ENCODE assay signal across 1 cellular context in genomic region chr12:11654338-11654737, GRCh38.
TF ChIP-seq lines count a peak whose summit lies in the region.

No MANE protein-coding gene starts in this region.

TF ChIP-seq in GM12878, 131 proteins besides CTCF, POLR2A, EP300 and RAD21 (continued from another document):
- TF ChIP-seq, protein P1, sequence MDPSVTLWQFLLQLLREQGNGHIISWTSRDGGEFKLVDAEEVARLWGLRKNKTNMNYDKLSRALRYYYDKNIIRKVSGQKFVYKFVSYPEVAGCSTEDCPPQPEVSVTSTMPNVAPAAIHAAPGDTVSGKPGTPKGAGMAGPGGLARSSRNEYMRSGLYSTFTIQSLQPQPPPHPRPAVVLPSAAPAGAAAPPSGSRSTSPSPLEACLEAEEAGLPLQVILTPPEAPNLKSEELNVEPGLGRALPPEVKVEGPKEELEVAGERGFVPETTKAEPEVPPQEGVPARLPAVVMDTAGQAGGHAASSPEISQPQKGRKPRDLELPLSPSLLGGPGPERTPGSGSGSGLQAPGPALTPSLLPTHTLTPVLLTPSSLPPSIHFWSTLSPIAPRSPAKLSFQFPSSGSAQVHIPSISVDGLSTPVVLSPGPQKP (IDR thresholded peaks at IDR 0.05; ENCODE audit: low read depth, low read length), result no peak
- TF ChIP-seq FOS (IDR thresholded peaks at IDR 0.05; ENCODE audit: borderline replicate concordance, extremely low read depth, insufficient read length), result no peak
- TF ChIP-seq POLR2AphosphoS2 (IDR thresholded peaks at IDR 0.05; ENCODE audit: low read depth, low read length), result no peak; the same call in 1 of the 2 replicates
- no peak for TF ChIP-seq CREM (IDR thresholded peaks at IDR 0.05; ENCODE audit: low read depth)
- no peak for TF ChIP-seq NFYA (IDR thresholded peaks at IDR 0.05; ENCODE audit: borderline replicate concordance, low read depth, low read length)
- TF ChIP-seq NR2C2 (IDR thresholded peaks at IDR 0.05; ENCODE audit: borderline replicate concordance, control insufficient read depth, insufficient read length, low read depth), result no peak
- no peak for TF ChIP-seq CHD4 (IDR thresholded peaks at IDR 0.05)
- TF ChIP-seq ETV6 (conservative IDR thresholded peaks at IDR 0.05 in 1 of 2, IDR thresholded peaks at IDR 0.05 in 1 of 2; ENCODE audit: borderline replicate concordance in 1 of 2, low read depth in 1 of 2), result 0 out of 4 replicates have a peak, but pooled peaks of 1 of the 2 experiments have one; percentile 43
- TF ChIP-seq MXI1 (IDR thresholded peaks at IDR 0.05; ENCODE audit: low read depth, low read length), result no peak
- no peak for TF ChIP-seq IRF3 (IDR thresholded peaks at IDR 0.05)
- no peak for TF ChIP-seq POU2F2 (IDR thresholded peaks at IDR 0.05; ENCODE audit: borderline replicate concordance, low read depth, low read length)
- TF ChIP-seq HDAC2 (IDR thresholded peaks at IDR 0.05), result no peak
- peak; percentile 25; the same call in 1 of the 2 replicates for TF ChIP-seq RAD51 (IDR thresholded peaks at IDR 0.05)
- peak; percentile 40 for TF ChIP-seq RUNX3 (IDR thresholded peaks at IDR 0.05; ENCODE audit: low read length)
- TF ChIP-seq IKZF1 (conservative IDR thresholded peaks at IDR 0.05), result peak; percentile 44
- TF ChIP-seq HDGF (IDR thresholded peaks at IDR 0.05), result 0 out of 2 replicates have a peak, but pooled peaks have one; percentile 21
- no peak for TF ChIP-seq ZNF24 (IDR thresholded peaks at IDR 0.05)
- 0 out of 2 replicates have a peak, but pooled peaks have one; percentile 25 for TF ChIP-seq STAT3 (IDR thresholded peaks at IDR 0.05; ENCODE audit: low read depth, low read length)
- no peak for TF ChIP-seq PML (IDR thresholded peaks at IDR 0.05; ENCODE audit: low read length)
- no peak for TF ChIP-seq SMAD5 (IDR thresholded peaks at IDR 0.05; ENCODE audit: low read depth)
- TF ChIP-seq DPF2 (IDR thresholded peaks at IDR 0.05), result 0 out of 2 replicates have a peak, but pooled peaks have one; percentile 30
- TF ChIP-seq, protein P2, sequence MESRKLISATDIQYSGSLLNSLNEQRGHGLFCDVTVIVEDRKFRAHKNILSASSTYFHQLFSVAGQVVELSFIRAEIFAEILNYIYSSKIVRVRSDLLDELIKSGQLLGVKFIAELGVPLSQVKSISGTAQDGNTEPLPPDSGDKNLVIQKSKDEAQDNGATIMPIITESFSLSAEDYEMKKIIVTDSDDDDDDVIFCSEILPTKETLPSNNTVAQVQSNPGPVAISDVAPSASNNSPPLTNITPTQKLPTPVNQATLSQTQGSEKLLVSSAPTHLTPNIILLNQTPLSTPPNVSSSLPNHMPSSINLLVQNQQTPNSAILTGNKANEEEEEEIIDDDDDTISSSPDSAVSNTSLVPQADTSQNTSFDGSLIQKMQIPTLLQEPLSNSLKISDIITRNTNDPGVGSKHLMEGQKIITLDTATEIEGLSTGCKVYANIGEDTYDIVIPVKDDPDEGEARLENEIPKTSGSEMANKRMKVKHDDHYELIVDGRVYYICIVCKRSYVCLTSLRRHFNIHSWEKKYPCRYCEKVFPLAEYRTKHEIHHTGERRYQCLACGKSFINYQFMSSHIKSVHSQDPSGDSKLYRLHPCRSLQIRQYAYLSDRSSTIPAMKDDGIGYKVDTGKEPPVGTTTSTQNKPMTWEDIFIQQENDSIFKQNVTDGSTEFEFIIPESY (IDR thresholded peaks at IDR 0.05), result no peak
- no peak for TF ChIP-seq KAT2A (conservative IDR thresholded peaks at IDR 0.05; ENCODE audit: control insufficient read depth, low read depth, low read length)
- TF ChIP-seq MEF2A (IDR thresholded peaks at IDR 0.05; ENCODE audit: insufficient read depth, low read depth, low read length), result no peak
- TF ChIP-seq CEBPB (IDR thresholded peaks at IDR 0.05; ENCODE audit: borderline replicate concordance in 1 of 2, low read depth in 2 of 2, low read length in 2 of 2), result no peak
- TF ChIP-seq RELA (IDR thresholded peaks at IDR 0.05; ENCODE audit: borderline replicate concordance, partially characterized antibody), result no peak
- no peak for TF ChIP-seq RFX5 (IDR thresholded peaks at IDR 0.05; ENCODE audit: low read depth, low read length)
- TF ChIP-seq, protein P3, sequence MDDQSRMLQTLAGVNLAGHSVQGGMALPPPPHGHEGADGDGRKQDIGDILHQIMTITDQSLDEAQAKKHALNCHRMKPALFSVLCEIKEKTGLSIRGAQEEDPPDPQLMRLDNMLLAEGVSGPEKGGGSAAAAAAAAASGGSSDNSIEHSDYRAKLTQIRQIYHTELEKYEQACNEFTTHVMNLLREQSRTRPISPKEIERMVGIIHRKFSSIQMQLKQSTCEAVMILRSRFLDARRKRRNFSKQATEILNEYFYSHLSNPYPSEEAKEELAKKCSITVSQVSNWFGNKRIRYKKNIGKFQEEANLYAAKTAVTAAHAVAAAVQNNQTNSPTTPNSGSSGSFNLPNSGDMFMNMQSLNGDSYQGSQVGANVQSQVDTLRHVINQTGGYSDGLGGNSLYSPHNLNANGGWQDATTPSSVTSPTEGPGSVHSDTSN (IDR thresholded peaks at IDR 0.05; ENCODE audit: insufficient replicate concordance, low read depth, low read length), result no peak
- no peak for TF ChIP-seq REST (IDR thresholded peaks at IDR 0.05; ENCODE audit: low read depth, low read length)
- TF ChIP-seq EED (IDR thresholded peaks at IDR 0.05; ENCODE audit: low read depth), result no peak
- no peak for TF ChIP-seq NBN (IDR thresholded peaks at IDR 0.05)
- no peak for TF ChIP-seq RB1 (IDR thresholded peaks at IDR 0.05; ENCODE audit: borderline replicate concordance)
- TF ChIP-seq ASH2L (IDR thresholded peaks at IDR 0.05; ENCODE audit: borderline replicate concordance, low read depth), result no peak
- TF ChIP-seq, protein P4, sequence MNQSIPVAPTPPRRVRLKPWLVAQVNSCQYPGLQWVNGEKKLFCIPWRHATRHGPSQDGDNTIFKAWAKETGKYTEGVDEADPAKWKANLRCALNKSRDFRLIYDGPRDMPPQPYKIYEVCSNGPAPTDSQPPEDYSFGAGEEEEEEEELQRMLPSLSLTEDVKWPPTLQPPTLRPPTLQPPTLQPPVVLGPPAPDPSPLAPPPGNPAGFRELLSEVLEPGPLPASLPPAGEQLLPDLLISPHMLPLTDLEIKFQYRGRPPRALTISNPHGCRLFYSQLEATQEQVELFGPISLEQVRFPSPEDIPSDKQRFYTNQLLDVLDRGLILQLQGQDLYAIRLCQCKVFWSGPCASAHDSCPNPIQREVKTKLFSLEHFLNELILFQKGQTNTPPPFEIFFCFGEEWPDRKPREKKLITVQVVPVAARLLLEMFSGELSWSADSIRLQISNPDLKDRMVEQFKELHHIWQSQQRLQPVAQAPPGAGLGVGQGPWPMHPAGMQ (IDR thresholded peaks at IDR 0.05; ENCODE audit: borderline replicate concordance), result no peak
- TF ChIP-seq IKZF2 (IDR thresholded peaks at IDR 0.05), result peak in 1 of 2 experiments; percentile 27; a peak in 1 of 4 replicates
- no peak for TF ChIP-seq HCFC1 (IDR thresholded peaks at IDR 0.05; ENCODE audit: low read length)
- no peak for TF ChIP-seq NFIC (IDR thresholded peaks at IDR 0.05; ENCODE audit: low read depth, low read length)
- TF ChIP-seq BMI1 (IDR thresholded peaks at IDR 0.05; ENCODE audit: borderline replicate concordance), result no peak
- TF ChIP-seq MTA2 (IDR thresholded peaks at IDR 0.05; ENCODE audit: low read depth), result peak; percentile 38; the same call in 1 of the 2 replicates
- TF ChIP-seq SPI1 (IDR thresholded peaks at IDR 0.05; ENCODE audit: borderline replicate concordance, insufficient read depth, low read depth, low read length), result no peak
- TF ChIP-seq, protein P5, sequence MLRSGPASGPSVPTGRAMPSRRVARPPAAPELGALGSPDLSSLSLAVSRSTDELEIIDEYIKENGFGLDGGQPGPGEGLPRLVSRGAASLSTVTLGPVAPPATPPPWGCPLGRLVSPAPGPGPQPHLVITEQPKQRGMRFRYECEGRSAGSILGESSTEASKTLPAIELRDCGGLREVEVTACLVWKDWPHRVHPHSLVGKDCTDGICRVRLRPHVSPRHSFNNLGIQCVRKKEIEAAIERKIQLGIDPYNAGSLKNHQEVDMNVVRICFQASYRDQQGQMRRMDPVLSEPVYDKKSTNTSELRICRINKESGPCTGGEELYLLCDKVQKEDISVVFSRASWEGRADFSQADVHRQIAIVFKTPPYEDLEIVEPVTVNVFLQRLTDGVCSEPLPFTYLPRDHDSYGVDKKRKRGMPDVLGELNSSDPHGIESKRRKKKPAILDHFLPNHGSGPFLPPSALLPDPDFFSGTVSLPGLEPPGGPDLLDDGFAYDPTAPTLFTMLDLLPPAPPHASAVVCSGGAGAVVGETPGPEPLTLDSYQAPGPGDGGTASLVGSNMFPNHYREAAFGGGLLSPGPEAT (IDR thresholded peaks at IDR 0.05; ENCODE audit: low read depth), result peak; percentile 19; the same call in 1 of the 2 replicates
- no peak for TF ChIP-seq SREBF1 (IDR thresholded peaks at IDR 0.05; ENCODE audit: low read length)
- TF ChIP-seq CREB1 (IDR thresholded peaks at IDR 0.05; ENCODE audit: low read depth), result no peak
- TF ChIP-seq PAX5 (IDR thresholded peaks at IDR 0.05; ENCODE audit: borderline replicate concordance, low read depth, low read length), result no peak
- 0 out of 2 replicates have a peak, but pooled peaks have one; percentile 72 for TF ChIP-seq POLR2AphosphoS5 (IDR thresholded peaks at IDR 0.05; ENCODE audit: low read length)
- TF ChIP-seq, protein P6, sequence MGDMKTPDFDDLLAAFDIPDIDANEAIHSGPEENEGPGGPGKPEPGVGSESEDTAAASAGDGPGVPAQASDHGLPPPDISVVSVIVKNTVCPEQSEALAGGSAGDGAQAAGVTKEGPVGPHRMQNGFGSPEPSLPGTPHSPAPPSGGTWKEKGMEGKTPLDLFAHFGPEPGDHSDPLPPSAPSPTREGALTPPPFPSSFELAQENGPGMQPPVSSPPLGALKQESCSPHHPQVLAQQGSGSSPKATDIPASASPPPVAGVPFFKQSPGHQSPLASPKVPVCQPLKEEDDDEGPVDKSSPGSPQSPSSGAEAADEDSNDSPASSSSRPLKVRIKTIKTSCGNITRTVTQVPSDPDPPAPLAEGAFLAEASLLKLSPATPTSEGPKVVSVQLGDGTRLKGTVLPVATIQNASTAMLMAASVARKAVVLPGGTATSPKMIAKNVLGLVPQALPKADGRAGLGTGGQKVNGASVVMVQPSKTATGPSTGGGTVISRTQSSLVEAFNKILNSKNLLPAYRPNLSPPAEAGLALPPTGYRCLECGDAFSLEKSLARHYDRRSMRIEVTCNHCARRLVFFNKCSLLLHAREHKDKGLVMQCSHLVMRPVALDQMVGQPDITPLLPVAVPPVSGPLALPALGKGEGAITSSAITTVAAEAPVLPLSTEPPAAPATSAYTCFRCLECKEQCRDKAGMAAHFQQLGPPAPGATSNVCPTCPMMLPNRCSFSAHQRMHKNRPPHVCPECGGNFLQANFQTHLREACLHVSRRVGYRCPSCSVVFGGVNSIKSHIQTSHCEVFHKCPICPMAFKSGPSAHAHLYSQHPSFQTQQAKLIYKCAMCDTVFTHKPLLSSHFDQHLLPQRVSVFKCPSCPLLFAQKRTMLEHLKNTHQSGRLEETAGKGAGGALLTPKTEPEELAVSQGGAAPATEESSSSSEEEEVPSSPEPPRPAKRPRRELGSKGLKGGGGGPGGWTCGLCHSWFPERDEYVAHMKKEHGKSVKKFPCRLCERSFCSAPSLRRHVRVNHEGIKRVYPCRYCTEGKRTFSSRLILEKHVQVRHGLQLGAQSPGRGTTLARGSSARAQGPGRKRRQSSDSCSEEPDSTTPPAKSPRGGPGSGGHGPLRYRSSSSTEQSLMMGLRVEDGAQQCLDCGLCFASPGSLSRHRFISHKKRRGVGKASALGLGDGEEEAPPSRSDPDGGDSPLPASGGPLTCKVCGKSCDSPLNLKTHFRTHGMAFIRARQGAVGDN (IDR thresholded peaks at IDR 0.05), result peak; percentile 94
- no peak for TF ChIP-seq RBBP5 (conservative IDR thresholded peaks at IDR 0.05)
- no peak for TF ChIP-seq FOXM1 (IDR thresholded peaks at IDR 0.05; ENCODE audit: low read depth, low read length)
- TF ChIP-seq MEF2B (IDR thresholded peaks at IDR 0.05; ENCODE audit: partially characterized antibody, poor library complexity, severe bottlenecking), result peak; percentile 19
- TF ChIP-seq NRF1 (conservative IDR thresholded peaks at IDR 0.05; ENCODE audit: low read depth, low read length), result no peak
- no peak for TF ChIP-seq WRNIP1 (IDR thresholded peaks at IDR 0.05; ENCODE audit: borderline replicate concordance, low read depth, low read length)
